Comparison of ENCODE assay signal across 8 cellular contexts in the genomic region with DNA sequence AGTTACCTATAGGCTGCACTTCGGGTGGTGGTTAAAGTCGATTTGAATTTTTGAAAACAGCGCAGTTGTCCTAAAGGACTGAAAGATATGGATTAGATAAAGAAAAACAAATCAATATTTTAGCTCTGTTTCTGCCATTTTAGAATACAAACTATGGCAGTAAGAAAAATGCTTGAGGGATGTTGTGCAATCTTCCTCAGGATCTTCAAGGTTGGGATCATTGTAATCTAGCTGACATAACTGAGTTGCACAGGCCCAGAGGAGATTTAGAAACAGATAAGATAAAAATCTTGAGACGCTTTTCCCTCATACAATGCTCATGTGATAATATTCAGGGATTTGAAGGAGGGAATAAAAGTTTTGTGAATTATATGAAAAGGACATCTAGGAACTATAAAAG. TPM values are rescaled to one million over a fixed set of nuclear protein-coding genes. Genes with fewer than 3 reads are reported as not detected.
DNase-seq lines count a peak whose midpoint lies in the region; ATAC-seq lines count a peak whose summit lies in the region.

No MANE protein-coding gene starts in this region.

- H3K4me1 Mint-ChIP-seq in central memory CD8-positive, alpha-beta T cell = peaks cover 42% of the 10 kb centered on the region
- peaks cover 19 to 60% (median 57%) of the 10 kb centered on the region in 4 donors for H3K4me1 Mint-ChIP-seq in naive thymus-derived CD8-positive, alpha-beta T cell

- H3K9me3 Mint-ChIP-seq in central memory CD8-positive, alpha-beta T cell = no peaks in the 10 kb centered on the region
- no peaks in the 10 kb centered on the region for H3K9me3 Mint-ChIP-seq in naive thymus-derived CD8-positive, alpha-beta T cell

- peak overlapping the region; percentile 98 for H3K27ac Mint-ChIP-seq in central memory CD8-positive, alpha-beta T cell (ENCODE audit: low read depth)
- H3K27ac Mint-ChIP-seq in naive thymus-derived CD8-positive, alpha-beta T cell = peak overlapping the region; percentile 94 to 98 (median 97)

- H3K36me3 ChIP-seq in BLaER1 treated with 17β-estradiol and CSF1 and Interleukin-3, amounts not matched to agents 10 nM and 100 nM = peaks cover 0 to 14% (median 5%) of the 10 kb centered on the region in 11 experiments; a peak in 5 of 22 replicates
- no peaks in the 10 kb centered on the region for H3K36me3 ChIP-seq in Karpas-422 (ENCODE audit: insufficient read depth, low read length)

- H3K4me3 ChIP-seq in BLaER1 treated with 17β-estradiol and CSF1 and Interleukin-3, amounts not matched to agents 10 nM and 100 nM = peak overlapping the region; percentile 76 to 84 (median 80)
- H3K4me3 ChIP-seq in Karpas-422 (ENCODE audit: low read length) = peak overlapping the region; percentile 87

- peak overlapping the region; percentile 96; the same call in 1 of the 2 replicates for H2AFZ ChIP-seq in Karpas-422 (ENCODE audit: low read length)

- peaks cover 18% of the 10 kb centered on the region for H3K36me3 Mint-ChIP-seq in central memory CD8-positive, alpha-beta T cell (ENCODE audit: insufficient read depth)
- peaks cover 0 to 17% (median 0%) of the 10 kb centered on the region in 3 donors for H3K36me3 Mint-ChIP-seq in naive thymus-derived CD8-positive, alpha-beta T cell

- POLR2A ChIA-PET in naive thymus-derived CD8-positive, alpha-beta T cell (lab: Charles Lee) = no interaction called here

- H3K79me2 ChIP-seq in Karpas-422 (ENCODE audit: low read length) = peaks cover 92% of the 10 kb centered on the region

- H3K4me1 ChIP-seq in BLaER1 treated with 17β-estradiol and CSF1 and Interleukin-3, amounts not matched to agents 10 nM and 100 nM = peaks cover 18 to 35% (median 25%) of the 10 kb centered on the region in 10 experiments
- H3K4me1 ChIP-seq in Karpas-422 (ENCODE audit: low read length) = peaks cover 54% of the 10 kb centered on the region

- peak overlapping the region; percentile 81 to 92 (median 90); a peak in 21 of 22 replicates for H3K9ac ChIP-seq in BLaER1 treated with 17β-estradiol and CSF1 and Interleukin-3, amounts not matched to agents 10 nM and 100 nM
- H3K9ac ChIP-seq in Karpas-422 (ENCODE audit: low read length) = peak overlapping the region; percentile 90

- peak overlapping the region in 10 of 11 experiments; percentile 77 to 91 (median 89); a peak in 20 of 22 replicates for H3K27ac ChIP-seq in BLaER1 treated with 17β-estradiol and CSF1 and Interleukin-3, amounts not matched to agents 10 nM and 100 nM
- H3K27ac ChIP-seq in Karpas-422 (ENCODE audit: low read length) = peak overlapping the region; percentile 57

- peaks cover 0 to 6% (median 0%) of the 10 kb centered on the region in 11 experiments; a peak in 2 of 22 replicates for H4K20me1 ChIP-seq in BLaER1 treated with 17β-estradiol and CSF1 and Interleukin-3, amounts not matched to agents 10 nM and 100 nM
- H4K20me1 ChIP-seq in Karpas-422 (ENCODE audit: insufficient read depth, low read depth, low read length) = no peaks in the 10 kb centered on the region

- no peak for DNase-seq in Karpas-422
- DNase-seq in central memory CD8-positive, alpha-beta T cell (ENCODE audit: low spot score in 2 of 2) = no peak
- no peak for DNase-seq in naive thymus-derived CD8-positive, alpha-beta T cell
- DNase-seq in mucosa of gallbladder (ENCODE audit: low spot score) = no peak
- DNase-seq in NCI-H1105 (lab: John Stamatoyannopoulos, UW) = no peak
- no peak for DNase-seq in NCI-H524 (lab: John Stamatoyannopoulos, UW)

- no peaks in the 10 kb centered on the region for H3K27me3 ChIP-seq in BLaER1 treated with 17β-estradiol and CSF1 and Interleukin-3, amounts not matched to agents 10 nM and 100 nM
- no peaks in the 10 kb centered on the region for H3K27me3 ChIP-seq in Karpas-422 (ENCODE audit: low read length)

- ATAC-seq in central memory CD8-positive, alpha-beta T cell (replicated peaks; ENCODE audit: extremely low read depth, poor library complexity, severe bottlenecking) = no peak
- ATAC-seq in naive thymus-derived CD8-positive, alpha-beta T cell = no peak
- ATAC-seq in GM21737 (IDR thresholded peaks at IDR 0.05; ENCODE audit: unreplicated experiment) = no peak

- no peaks in the 10 kb centered on the region for H3K9me3 ChIP-seq in BLaER1 treated with 17β-estradiol and CSF1 and Interleukin-3, amounts not matched to agents 10 nM and 100 nM (replicated peaks in 1 of 11)
- no peaks in the 10 kb centered on the region for H3K9me3 ChIP-seq in Karpas-422 (ENCODE audit: low read length)

- peak overlapping the region; percentile 94 for H3K4me3 Mint-ChIP-seq in central memory CD8-positive, alpha-beta T cell
- H3K4me3 Mint-ChIP-seq in naive thymus-derived CD8-positive, alpha-beta T cell = peak overlapping the region; percentile 93 to 100 (median 99)

- H3K9me2 ChIP-seq in Karpas-422 (replicated peaks; ENCODE audit: insufficient read depth, low read length) = no peaks in the 10 kb centered on the region

- H3K4me2 ChIP-seq in BLaER1 treated with 17β-estradiol and CSF1 and Interleukin-3, amounts not matched to agents 10 nM and 100 nM = peak overlapping the region; percentile 78 to 93 (median 85)
- H3K4me2 ChIP-seq in Karpas-422 (ENCODE audit: low read depth, low read length, poor library complexity, severe bottlenecking) = peak overlapping the region; percentile 93

- no peaks in the 10 kb centered on the region for H3K27me3 Mint-ChIP-seq in central memory CD8-positive, alpha-beta T cell
- no peaks in the 10 kb centered on the region for H3K27me3 Mint-ChIP-seq in naive thymus-derived CD8-positive, alpha-beta T cell

RNA-seq across cellular contexts. Expression of gene PEX3, which starts 0.9 kb away (rescaled TPM):
- 17.7 and 38.0 TPM in 2 replicates for total RNA-seq in Karpas-422 (2014; rRNA removed; shearing (Covaris generic); ENCODE audit: low replicate concordance)
- total RNA-seq in naive thymus-derived CD8-positive, alpha-beta T cell = 10 to 100 TPM; 21.1 to 25.8 TPM
- 10 to 100 TPM; 19.2 to 22.2 (median 20.0) TPM for polyA plus RNA-seq in naive thymus-derived CD8-positive, alpha-beta T cell
- 14.7 TPM for total RNA-seq in mucosa of gallbladder

RNA-seq across cellular contexts. Expression of gene ADAT2, which starts 1.0 kb away (rescaled TPM):
- total RNA-seq in Karpas-422 (2014; rRNA removed; shearing (Covaris generic); ENCODE audit: low replicate concordance) = 18.7 and 21.3 TPM in 2 replicates
- total RNA-seq in naive thymus-derived CD8-positive, alpha-beta T cell = 10 to 100 TPM; 23.8 to 28.5 TPM
- 1 to 10 TPM; 1.5 to 1.7 (median 1.6) TPM for polyA plus RNA-seq in naive thymus-derived CD8-positive, alpha-beta T cell
- total RNA-seq in mucosa of gallbladder = 2.5 TPM

RNA-seq across cellular contexts. Expression of gene FUCA2, which starts 60.0 kb away (rescaled TPM):
- not detected in 2 replicates for total RNA-seq in Karpas-422 (2014; rRNA removed; shearing (Covaris generic); ENCODE audit: low replicate concordance)
- 1 to 10 TPM; 3.1 to 4.7 TPM for total RNA-seq in naive thymus-derived CD8-positive, alpha-beta T cell
- polyA plus RNA-seq in naive thymus-derived CD8-positive, alpha-beta T cell = 10 to 100 TPM in 1 of 3 donors, 1 to 10 TPM in 2; 4.3 to 13.1 (median 6.4) TPM
- total RNA-seq in mucosa of gallbladder = 62.7 TPM

Comparison
In these comparisons a context has a peak if more than half of its experiments do, and no peak if none do; other contexts are left out.
1. RNA of gene FUCA2, which starts 60.0 kb away (total RNA-seq): 62.7 TPM in mucosa of gallbladder (single experiment); 3.1 to 4.7 TPM in naive thymus-derived CD8-positive, alpha-beta T cell and not detected in Karpas-422; every median in the first group is over 10 times any median in the second.